8 cellular contexts compared by ENCODE assay signal in the genomic region with DNA sequence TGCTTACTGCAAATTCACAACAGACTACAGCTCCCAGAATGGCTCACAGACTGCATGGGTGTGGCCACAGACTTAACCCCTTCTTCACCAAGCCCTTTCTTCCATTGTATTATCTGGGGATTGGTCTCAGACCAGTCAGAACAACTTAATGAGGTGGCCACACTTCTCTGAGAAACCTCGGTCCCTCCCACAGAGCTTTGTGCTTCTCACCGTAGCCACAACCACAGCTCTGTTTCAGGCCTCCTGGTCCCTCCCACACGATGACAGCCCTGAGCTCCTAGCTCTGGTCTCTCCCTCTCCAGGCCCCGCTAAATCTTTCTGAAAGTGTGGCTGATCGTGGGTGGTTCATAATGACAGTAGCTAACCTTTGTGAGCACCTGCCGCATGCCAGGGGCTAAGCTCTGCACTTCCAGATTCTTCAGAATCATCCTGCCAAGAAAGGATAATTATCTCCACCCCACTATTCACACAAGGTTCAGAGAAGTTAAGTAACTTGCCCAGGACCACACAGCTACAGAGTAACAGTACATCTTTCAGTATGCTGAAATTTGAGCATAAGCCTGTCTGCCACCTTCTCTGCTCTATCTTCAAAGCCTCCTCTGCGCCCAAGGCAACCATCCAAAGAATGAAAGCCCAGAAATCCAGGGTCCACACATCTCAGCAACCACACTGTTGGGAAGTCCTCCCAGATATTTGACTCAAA. TPM values are rescaled to one million over a fixed set of nuclear protein-coding genes. Genes with fewer than 3 reads are reported as not detected.
DNase-seq lines count a peak whose midpoint lies in the region; ATAC-seq lines count a peak whose summit lies in the region.

No MANE protein-coding gene starts in this region.

- H3K9me3 Mint-ChIP-seq in activated CD4-positive, alpha-beta T cell treated with anti-CD3 and anti-CD28 coated beads, Interleukin-2, amount 10 ng/mL, durations not matched to agents 7 days and 5 days = peaks cover 7% of the 10 kb centered on the region

- POLR2A ChIA-PET in activated CD4-positive, alpha-beta T cell treated with anti-CD3 and anti-CD28 coated beads, Interleukin-2, amount 10 ng/mL, durations not matched to agents 7 days and 5 days (lab: Charles Lee) = no interaction called here

- H3K4me1 Mint-ChIP-seq in activated CD4-positive, alpha-beta T cell treated with anti-CD3 and anti-CD28 coated beads, Interleukin-2, amount 10 ng/mL, durations not matched to agents 7 days and 5 days = peaks cover 10% of the 10 kb centered on the region

- peaks cover 3% of the 10 kb centered on the region for H3K36me3 Mint-ChIP-seq in activated CD4-positive, alpha-beta T cell treated with anti-CD3 and anti-CD28 coated beads, Interleukin-2, amount 10 ng/mL, durations not matched to agents 7 days and 5 days (ENCODE audit: low read depth)

- CTCF ChIA-PET in activated CD4-positive, alpha-beta T cell treated with anti-CD3 and anti-CD28 coated beads, Interleukin-2, amount 10 ng/mL, durations not matched to agents 7 days and 5 days (lab: Charles Lee) = interaction anchor here (0.7 to 2.7 kb wide), 10 partner anchors 8 to 82 kb away, joined by 3 to 12 read pairs (median 4); no protein-coding TSS in a partner anchor

- H3K4me3 Mint-ChIP-seq in activated CD4-positive, alpha-beta T cell treated with anti-CD3 and anti-CD28 coated beads, Interleukin-2, amount 10 ng/mL, durations not matched to agents 7 days and 5 days = no peak overlapping the region

- H3K27ac Mint-ChIP-seq in activated CD4-positive, alpha-beta T cell treated with anti-CD3 and anti-CD28 coated beads, Interleukin-2, amount 10 ng/mL, durations not matched to agents 7 days and 5 days = peak overlapping the region; percentile 44

- DNase-seq in activated CD8-positive, alpha-beta memory T cell treated with anti-CD3 and anti-CD28 coated beads for 24 hours = peak; percentile 65
- DNase-seq in activated CD8-positive, alpha-beta memory T cell treated with anti-CD3 and anti-CD28 coated beads, Interleukin-2, amount 50 U/mL, for 4 hours = no peak
- peak; percentile 61 for DNase-seq in activated CD4-positive, alpha-beta T cell treated with anti-CD3 and anti-CD28 coated beads, Interleukin-2, amount 10 ng/mL, durations not matched to agents 7 days and 5 days
- DNase-seq in stimulated activated CD8-positive, alpha-beta memory T cell treated with anti-CD3 and anti-CD28 coated beads, Interleukin-15, amount 100 ng/mL, for 48 hours (ENCODE audit: low read depth in 2 of 2) = peak; percentile 76 to 77
- DNase-seq in H4 (ENCODE audit: low spot score) = no peak
- DNase-seq in NCI-H146 (lab: John Stamatoyannopoulos, UW) = no peak

- H3K27me3 Mint-ChIP-seq in activated CD4-positive, alpha-beta T cell treated with anti-CD3 and anti-CD28 coated beads, Interleukin-2, amount 10 ng/mL, durations not matched to agents 7 days and 5 days = peaks cover 33% of the 10 kb centered on the region

- peak; percentile 95 for ATAC-seq in HG02798 (IDR thresholded peaks at IDR 0.05; ENCODE audit: poor library complexity, unreplicated experiment)
- ATAC-seq in esophagus mucosa = no peak

RNA-seq across cellular contexts. Expression of a gene that starts 5.4 kb away (rescaled TPM):
- under 1 TPM; 0.40 to 0.48 TPM for total RNA-seq in activated CD4-positive, alpha-beta T cell treated with anti-CD3 and anti-CD28 coated beads, Interleukin-2, amount 10 ng/mL, durations not matched to agents 7 days and 5 days
- 2.6 and 3.0 TPM in 2 replicates for total RNA-seq in H4 (2014; rRNA removed; shearing (Covaris generic))
- 6.0 TPM for total RNA-seq in esophagus mucosa

Comparison
In these comparisons a context has a peak if more than half of its experiments do, and no peak if none do; other contexts are left out.
1. DNase-seq: peak in activated CD8-positive, alpha-beta memory T cell treated with anti-CD3 and anti-CD28 coated beads for 24 hours (single experiment), activated CD4-positive, alpha-beta T cell treated with anti-CD3 and anti-CD28 coated beads, Interleukin-2, amount 10 ng/mL, durations not matched to agents 7 days and 5 days (single experiment) and stimulated activated CD8-positive, alpha-beta memory T cell treated with anti-CD3 and anti-CD28 coated beads, Interleukin-15, amount 100 ng/mL, for 48 hours (2 of 2); none in activated CD8-positive, alpha-beta memory T cell treated with anti-CD3 and anti-CD28 coated beads, Interleukin-2, amount 50 U/mL, for 4 hours (single experiment), H4 (single experiment) and NCI-H146 (single experiment).